ENCODE assay signal across 8 cellular contexts in the genomic region with DNA sequence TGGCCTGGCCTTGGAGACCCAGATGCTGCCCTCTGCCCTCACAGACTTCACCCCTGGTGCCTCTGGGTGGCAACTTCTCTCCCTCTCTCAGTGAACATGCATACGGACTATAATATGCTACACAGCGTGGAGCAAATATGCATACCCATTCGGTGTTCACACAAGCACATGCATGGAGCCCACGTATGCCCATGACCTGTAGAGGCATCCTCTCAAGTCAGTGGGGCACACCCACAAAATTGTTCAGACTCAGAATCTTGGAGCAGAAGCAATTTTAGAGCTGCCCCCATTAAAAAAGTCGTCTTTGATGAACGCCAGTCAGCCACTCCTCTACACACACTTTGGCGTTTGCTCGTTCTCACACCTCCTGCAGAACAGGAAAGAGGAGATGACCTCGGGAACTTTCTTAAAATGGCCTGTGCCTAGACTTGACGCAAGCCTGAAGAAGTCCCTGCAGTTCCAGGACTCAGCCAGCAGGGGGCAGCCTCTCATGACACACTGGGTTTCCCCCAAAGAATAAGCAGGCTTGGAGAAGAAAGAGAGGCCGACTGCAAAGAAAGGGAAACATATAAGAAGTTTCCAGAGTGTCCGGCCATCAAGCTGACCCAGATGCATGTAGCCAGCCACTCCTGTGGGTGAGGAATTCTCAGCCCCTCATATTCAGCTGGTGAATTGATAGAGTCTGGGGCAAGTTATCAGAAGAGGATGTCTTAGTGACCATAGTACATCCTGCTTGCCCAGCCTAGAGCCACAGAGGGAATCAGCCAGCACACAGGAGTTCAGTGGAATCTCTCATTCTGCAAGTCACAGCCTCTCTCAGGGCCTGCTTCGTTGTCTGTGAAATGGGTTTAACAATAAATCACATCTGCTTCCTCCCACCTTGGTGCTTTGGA. TPM values are rescaled to one million over a fixed set of nuclear protein-coding genes. Genes with fewer than 3 reads are reported as not detected.
A peak's percentile ranks its signal among the peaks of the same experiment; 100 is the strongest.
DNase-seq lines count a peak whose midpoint lies in the region; ATAC-seq, FAIRE-seq and TF ChIP-seq lines count a peak whose summit lies in the region.

No MANE protein-coding gene starts in this region.

- no peak overlapping the region for H3K4me3 ChIP-seq in WERI-Rb-1 (ENCODE audit: low read depth, low read length)
- no peak overlapping the region for H3K4me3 ChIP-seq in kidney (ENCODE audit: low read length in 2 of 2)

- FAIRE-seq in kidney (lab: Jason Lieb, UNC), result peak; percentile 76

- DNase-seq in DMS 273 (lab: John Stamatoyannopoulos, UW; ENCODE audit: unreplicated experiment) (peak; percentile 86), NCI-H128 (lab: John Stamatoyannopoulos, UW; ENCODE audit: unreplicated experiment) (peak; percentile 20), WERI-Rb-1 (peak; percentile 62), T47D (ENCODE audit: low read depth in 1 of 2, low spot score in 1 of 2) (peak; percentile 13 to 60), kidney (no peak)
- DNase-seq in stimulated activated CD4-positive, alpha-beta T cell treated with anti-CD3 and anti-CD28 coated beads, Interleukin-1b, Interleukin-23, amount 100 ng/mL, for 24 hours (ENCODE audit: low read depth in 4 of 4, low spot score in 1 of 4), result peak; percentile 53 to 64 (median 54)

- in situ Hi-C loops in T47D (cut with HindIII; ENCODE audit: low pct_unique_long_range_greater_than_20kb, low sequenced_read_pairs), result no loop called here

- peaks cover 3% of the 10 kb centered on the region for H3K27me3 ChIP-seq in WERI-Rb-1 (ENCODE audit: insufficient read depth, low read depth, severe bottlenecking)

- ATAC-seq in GM21576 (IDR thresholded peaks at IDR 0.05; ENCODE audit: unreplicated experiment), result peak; percentile 71
- ATAC-seq in HG02571 (IDR thresholded peaks at IDR 0.05; ENCODE audit: unreplicated experiment), result no peak

- H3K9ac ChIP-seq in kidney (ENCODE audit: low read length in 2 of 2), result no peak overlapping the region

- H3K27ac ChIP-seq in WERI-Rb-1, result no peak overlapping the region
- H3K27ac ChIP-seq in kidney (ENCODE audit: low read depth in 2 of 2, low read length in 2 of 2), result no peak overlapping the region

- H3K4me1 ChIP-seq in kidney (ENCODE audit: control insufficient read depth in 1 of 2, insufficient read depth in 1 of 2, low read depth in 1 of 2, low read length in 2 of 2), result no peaks in the 10 kb centered on the region

- H3K36me3 ChIP-seq in WERI-Rb-1, result no peaks in the 10 kb centered on the region
- H3K36me3 ChIP-seq in kidney (ENCODE audit: control insufficient read depth in 1 of 2, insufficient read depth in 2 of 2, low read length in 2 of 2), result no peaks in the 10 kb centered on the region

- TF ChIP-seq CTCF in WERI-Rb-1 (IDR thresholded peaks at IDR 0.05; ENCODE audit: low read depth, low read length), result peak; percentile 89
- peak; percentile 81 for TF ChIP-seq CTCF in kidney (IDR thresholded peaks at IDR 0.05; ENCODE audit: borderline replicate concordance, extremely low read depth, insufficient read depth)

- no peaks in the 10 kb centered on the region for H3K9me3 ChIP-seq in WERI-Rb-1 (ENCODE audit: severe bottlenecking)
- H3K9me3 ChIP-seq in kidney (ENCODE audit: control insufficient read depth in 1 of 2, low read length in 2 of 2), result no peaks in the 10 kb centered on the region

- intact Hi-C loops in kidney (cut with DNase I), result no loop called here

RNA-seq across cellular contexts. Expression of a gene that starts 17.3 kb away (rescaled TPM):
- total RNA-seq in kidney, result 0.31 TPM
- 9.9 TPM for polyA plus RNA-seq in kidney (ENCODE audit: insufficient read depth, low read depth, low replicate concordance)
